ENCODE assay signal across 1 cellular context in genomic region chr19:12495002-12495802, GRCh38.
A peak's percentile ranks its signal among the peaks of the same experiment; 100 is the strongest.
TF ChIP-seq lines count a peak whose summit lies in the region.

No MANE protein-coding gene starts in this region.

TF ChIP-seq in HepG2, 621 proteins besides CTCF, POLR2A, EP300 and RAD21 (continued from another document and continues in another):
- TF ChIP-seq, protein P1, sequence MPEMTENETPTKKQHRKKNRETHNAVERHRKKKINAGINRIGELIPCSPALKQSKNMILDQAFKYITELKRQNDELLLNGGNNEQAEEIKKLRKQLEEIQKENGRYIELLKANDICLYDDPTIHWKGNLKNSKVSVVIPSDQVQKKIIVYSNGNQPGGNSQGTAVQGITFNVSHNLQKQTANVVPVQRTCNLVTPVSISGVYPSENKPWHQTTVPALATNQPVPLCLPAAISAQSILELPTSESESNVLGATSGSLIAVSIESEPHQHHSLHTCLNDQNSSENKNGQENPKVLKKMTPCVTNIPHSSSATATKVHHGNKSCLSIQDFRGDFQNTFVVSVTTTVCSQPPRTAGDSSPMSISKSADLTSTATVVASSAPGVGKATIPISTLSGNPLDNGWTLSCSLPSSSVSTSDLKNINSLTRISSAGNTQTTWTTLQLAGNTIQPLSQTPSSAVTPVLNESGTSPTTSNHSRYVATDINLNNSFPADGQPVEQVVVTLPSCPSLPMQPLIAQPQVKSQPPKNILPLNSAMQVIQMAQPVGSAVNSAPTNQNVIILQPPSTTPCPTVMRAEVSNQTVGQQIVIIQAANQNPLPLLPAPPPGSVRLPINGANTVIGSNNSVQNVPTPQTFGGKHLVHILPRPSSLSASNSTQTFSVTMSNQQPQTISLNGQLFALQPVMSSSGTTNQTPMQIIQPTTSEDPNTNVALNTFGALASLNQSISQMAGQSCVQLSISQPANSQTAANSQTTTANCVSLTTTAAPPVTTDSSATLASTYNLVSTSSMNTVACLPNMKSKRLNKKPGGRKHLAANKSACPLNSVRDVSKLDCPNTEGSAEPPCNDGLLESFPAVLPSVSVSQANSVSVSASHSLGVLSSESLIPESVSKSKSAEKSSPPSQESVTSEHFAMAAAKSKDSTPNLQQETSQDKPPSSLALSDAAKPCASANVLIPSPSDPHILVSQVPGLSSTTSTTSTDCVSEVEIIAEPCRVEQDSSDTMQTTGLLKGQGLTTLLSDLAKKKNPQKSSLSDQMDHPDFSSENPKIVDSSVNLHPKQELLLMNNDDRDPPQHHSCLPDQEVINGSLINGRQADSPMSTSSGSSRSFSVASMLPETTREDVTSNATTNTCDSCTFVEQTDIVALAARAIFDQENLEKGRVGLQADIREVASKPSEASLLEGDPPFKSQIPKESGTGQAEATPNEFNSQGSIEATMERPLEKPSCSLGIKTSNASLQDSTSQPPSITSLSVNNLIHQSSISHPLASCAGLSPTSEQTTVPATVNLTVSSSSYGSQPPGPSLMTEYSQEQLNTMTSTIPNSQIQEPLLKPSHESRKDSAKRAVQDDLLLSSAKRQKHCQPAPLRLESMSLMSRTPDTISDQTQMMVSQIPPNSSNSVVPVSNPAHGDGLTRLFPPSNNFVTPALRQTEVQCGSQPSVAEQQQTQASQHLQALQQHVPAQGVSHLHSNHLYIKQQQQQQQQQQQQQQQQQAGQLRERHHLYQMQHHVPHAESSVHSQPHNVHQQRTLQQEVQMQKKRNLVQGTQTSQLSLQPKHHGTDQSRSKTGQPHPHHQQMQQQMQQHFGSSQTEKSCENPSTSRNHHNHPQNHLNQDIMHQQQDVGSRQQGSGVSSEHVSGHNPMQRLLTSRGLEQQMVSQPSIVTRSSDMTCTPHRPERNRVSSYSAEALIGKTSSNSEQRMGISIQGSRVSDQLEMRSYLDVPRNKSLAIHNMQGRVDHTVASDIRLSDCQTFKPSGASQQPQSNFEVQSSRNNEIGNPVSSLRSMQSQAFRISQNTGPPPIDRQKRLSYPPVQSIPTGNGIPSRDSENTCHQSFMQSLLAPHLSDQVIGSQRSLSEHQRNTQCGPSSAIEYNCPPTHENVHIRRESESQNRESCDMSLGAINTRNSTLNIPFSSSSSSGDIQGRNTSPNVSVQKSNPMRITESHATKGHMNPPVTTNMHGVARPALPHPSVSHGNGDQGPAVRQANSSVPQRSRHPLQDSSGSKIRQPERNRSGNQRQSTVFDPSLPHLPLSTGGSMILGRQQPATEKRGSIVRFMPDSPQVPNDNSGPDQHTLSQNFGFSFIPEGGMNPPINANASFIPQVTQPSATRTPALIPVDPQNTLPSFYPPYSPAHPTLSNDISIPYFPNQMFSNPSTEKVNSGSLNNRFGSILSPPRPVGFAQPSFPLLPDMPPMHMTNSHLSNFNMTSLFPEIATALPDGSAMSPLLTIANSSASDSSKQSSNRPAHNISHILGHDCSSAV (CRISPR knock-in tag; IDR thresholded peaks at IDR 0.05; ENCODE audit: borderline replicate concordance) = no peak
- TF ChIP-seq ZNF331 (CRISPR knock-in tag; IDR thresholded peaks at IDR 0.05) (peak; percentile 89), ZSCAN31 (CRISPR knock-in tag; IDR thresholded peaks at IDR 0.05; ENCODE audit: low read depth) (peak; percentile 91; the same call in 1 of the 2 replicates), GPN1 (CRISPR knock-in tag; IDR thresholded peaks at IDR 0.05; ENCODE audit: borderline replicate concordance) (no peak), RFX1 (IDR thresholded peaks at IDR 0.05) (peak; percentile 10; the same call in 1 of the 2 replicates), MAFG (CRISPR knock-in tag; IDR thresholded peaks at IDR 0.05) (no peak), ATAD3A (CRISPR knock-in tag; IDR thresholded peaks at IDR 0.05) (no peak), GRHL1 (CRISPR knock-in tag; conservative IDR thresholded peaks at IDR 0.05) (no peak), HOXA7 (CRISPR knock-in tag; IDR thresholded peaks at IDR 0.05) (no peak), ZNF777 (CRISPR knock-in tag; IDR thresholded peaks at IDR 0.05) (no peak), HNF1B (CRISPR knock-in tag; IDR thresholded peaks at IDR 0.05) (peak; percentile 79; the same call in 1 of the 2 replicates), ZNF746 (CRISPR knock-in tag; IDR thresholded peaks at IDR 0.05) (peak; percentile 61; the same call in 1 of the 2 replicates), IKZF4 (CRISPR knock-in tag; IDR thresholded peaks at IDR 0.05; ENCODE audit: borderline replicate concordance, low read depth, not compliant biosample characterization) (no peak), RBAK (CRISPR knock-in tag; IDR thresholded peaks at IDR 0.05) (no peak), ZNF382 (CRISPR knock-in tag; IDR thresholded peaks at IDR 0.05; ENCODE audit: borderline replicate concordance) (no peak), TBX3 (IDR thresholded peaks at IDR 0.05; ENCODE audit: borderline replicate concordance) (no peak), MAFK (conservative IDR thresholded peaks at IDR 0.05 in 1 of 2, IDR thresholded peaks at IDR 0.05 in 1 of 2; ENCODE audit: low read length in 2 of 2) (no peak; a peak in 1 of 4 replicates), KLF11 (CRISPR knock-in tag; IDR thresholded peaks at IDR 0.05) (peak; percentile 89; the same call in 1 of the 2 replicates), NR2F1 (CRISPR knock-in tag; IDR thresholded peaks at IDR 0.05) (no peak), ZNF616 (CRISPR knock-in tag; IDR thresholded peaks at IDR 0.05; ENCODE audit: low read depth) (no peak), HOXA5 (CRISPR knock-in tag; IDR thresholded peaks at IDR 0.05) (no peak; the same call in 1 of the 2 replicates), PITX1 (CRISPR knock-in tag; IDR thresholded peaks at IDR 0.05) (peak; percentile 43; the same call in 1 of the 2 replicates), SIX1 (CRISPR knock-in tag; IDR thresholded peaks at IDR 0.05; ENCODE audit: borderline replicate concordance) (no peak), RXRA (CRISPR knock-in tag; IDR thresholded peaks at IDR 0.05) (peak; percentile 70), HNF1A (IDR thresholded peaks at IDR 0.05; ENCODE audit: low read depth) (no peak), HNF1A (CRISPR knock-in tag; IDR thresholded peaks at IDR 0.05; ENCODE audit: borderline replicate concordance) (peak; percentile 78), ARNT2 (CRISPR knock-in tag; IDR thresholded peaks at IDR 0.05; ENCODE audit: low read depth) (peak; percentile 96), CBX2 (IDR thresholded peaks at IDR 0.05; ENCODE audit: low read depth, low read length) (no peak), CBX2 (CRISPR knock-in tag; IDR thresholded peaks at IDR 0.05; ENCODE audit: low read depth) (no peak)
- TF ChIP-seq, protein P2, sequence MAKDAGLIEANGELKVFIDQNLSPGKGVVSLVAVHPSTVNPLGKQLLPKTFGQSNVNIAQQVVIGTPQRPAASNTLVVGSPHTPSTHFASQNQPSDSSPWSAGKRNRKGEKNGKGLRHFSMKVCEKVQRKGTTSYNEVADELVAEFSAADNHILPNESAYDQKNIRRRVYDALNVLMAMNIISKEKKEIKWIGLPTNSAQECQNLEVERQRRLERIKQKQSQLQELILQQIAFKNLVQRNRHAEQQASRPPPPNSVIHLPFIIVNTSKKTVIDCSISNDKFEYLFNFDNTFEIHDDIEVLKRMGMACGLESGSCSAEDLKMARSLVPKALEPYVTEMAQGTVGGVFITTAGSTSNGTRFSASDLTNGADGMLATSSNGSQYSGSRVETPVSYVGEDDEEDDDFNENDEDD (CRISPR knock-in tag; IDR thresholded peaks at IDR 0.05; ENCODE audit: borderline replicate concordance) = peak; percentile 94
- TF ChIP-seq, protein P3, sequence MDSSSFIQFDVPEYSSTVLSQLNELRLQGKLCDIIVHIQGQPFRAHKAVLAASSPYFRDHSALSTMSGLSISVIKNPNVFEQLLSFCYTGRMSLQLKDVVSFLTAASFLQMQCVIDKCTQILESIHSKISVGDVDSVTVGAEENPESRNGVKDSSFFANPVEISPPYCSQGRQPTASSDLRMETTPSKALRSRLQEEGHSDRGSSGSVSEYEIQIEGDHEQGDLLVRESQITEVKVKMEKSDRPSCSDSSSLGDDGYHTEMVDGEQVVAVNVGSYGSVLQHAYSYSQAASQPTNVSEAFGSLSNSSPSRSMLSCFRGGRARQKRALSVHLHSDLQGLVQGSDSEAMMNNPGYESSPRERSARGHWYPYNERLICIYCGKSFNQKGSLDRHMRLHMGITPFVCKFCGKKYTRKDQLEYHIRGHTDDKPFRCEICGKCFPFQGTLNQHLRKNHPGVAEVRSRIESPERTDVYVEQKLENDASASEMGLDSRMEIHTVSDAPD (CRISPR knock-in tag; IDR thresholded peaks at IDR 0.05) = peak; percentile 68; the same call in 1 of the 2 replicates
- TF ChIP-seq, protein P4, sequence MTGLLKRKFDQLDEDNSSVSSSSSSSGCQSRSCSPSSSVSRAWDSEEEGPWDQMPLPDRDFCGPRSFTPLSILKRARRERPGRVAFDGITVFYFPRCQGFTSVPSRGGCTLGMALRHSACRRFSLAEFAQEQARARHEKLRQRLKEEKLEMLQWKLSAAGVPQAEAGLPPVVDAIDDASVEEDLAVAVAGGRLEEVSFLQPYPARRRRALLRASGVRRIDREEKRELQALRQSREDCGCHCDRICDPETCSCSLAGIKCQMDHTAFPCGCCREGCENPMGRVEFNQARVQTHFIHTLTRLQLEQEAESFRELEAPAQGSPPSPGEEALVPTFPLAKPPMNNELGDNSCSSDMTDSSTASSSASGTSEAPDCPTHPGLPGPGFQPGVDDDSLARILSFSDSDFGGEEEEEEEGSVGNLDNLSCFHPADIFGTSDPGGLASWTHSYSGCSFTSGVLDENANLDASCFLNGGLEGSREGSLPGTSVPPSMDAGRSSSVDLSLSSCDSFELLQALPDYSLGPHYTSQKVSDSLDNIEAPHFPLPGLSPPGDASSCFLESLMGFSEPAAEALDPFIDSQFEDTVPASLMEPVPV (CRISPR knock-in tag; IDR thresholded peaks at IDR 0.05) = peak; percentile 92
- TF ChIP-seq, protein P5, sequence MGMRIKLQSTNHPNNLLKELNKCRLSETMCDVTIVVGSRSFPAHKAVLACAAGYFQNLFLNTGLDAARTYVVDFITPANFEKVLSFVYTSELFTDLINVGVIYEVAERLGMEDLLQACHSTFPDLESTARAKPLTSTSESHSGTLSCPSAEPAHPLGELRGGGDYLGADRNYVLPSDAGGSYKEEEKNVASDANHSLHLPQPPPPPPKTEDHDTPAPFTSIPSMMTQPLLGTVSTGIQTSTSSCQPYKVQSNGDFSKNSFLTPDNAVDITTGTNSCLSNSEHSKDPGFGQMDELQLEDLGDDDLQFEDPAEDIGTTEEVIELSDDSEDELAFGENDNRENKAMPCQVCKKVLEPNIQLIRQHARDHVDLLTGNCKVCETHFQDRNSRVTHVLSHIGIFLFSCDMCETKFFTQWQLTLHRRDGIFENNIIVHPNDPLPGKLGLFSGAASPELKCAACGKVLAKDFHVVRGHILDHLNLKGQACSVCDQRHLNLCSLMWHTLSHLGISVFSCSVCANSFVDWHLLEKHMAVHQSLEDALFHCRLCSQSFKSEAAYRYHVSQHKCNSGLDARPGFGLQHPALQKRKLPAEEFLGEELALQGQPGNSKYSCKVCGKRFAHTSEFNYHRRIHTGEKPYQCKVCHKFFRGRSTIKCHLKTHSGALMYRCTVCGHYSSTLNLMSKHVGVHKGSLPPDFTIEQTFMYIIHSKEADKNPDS (CRISPR knock-in tag; IDR thresholded peaks at IDR 0.05) = no peak
- TF ChIP-seq, protein P6, sequence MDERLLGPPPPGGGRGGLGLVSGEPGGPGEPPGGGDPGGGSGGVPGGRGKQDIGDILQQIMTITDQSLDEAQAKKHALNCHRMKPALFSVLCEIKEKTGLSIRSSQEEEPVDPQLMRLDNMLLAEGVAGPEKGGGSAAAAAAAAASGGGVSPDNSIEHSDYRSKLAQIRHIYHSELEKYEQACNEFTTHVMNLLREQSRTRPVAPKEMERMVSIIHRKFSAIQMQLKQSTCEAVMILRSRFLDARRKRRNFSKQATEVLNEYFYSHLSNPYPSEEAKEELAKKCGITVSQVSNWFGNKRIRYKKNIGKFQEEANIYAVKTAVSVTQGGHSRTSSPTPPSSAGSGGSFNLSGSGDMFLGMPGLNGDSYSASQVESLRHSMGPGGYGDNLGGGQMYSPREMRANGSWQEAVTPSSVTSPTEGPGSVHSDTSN (CRISPR knock-in tag; IDR thresholded peaks at IDR 0.05) = no peak
